ENCODE assay signal across 8 cellular contexts in genomic region chr2:59888015-59888414, GRCh38.
DNase-seq lines count a peak whose midpoint lies in the region; ATAC-seq and TF ChIP-seq lines count a peak whose summit lies in the region.

No MANE protein-coding gene starts in this region.

- no peak overlapping the region for H2AFZ ChIP-seq in osteoblast (ENCODE audit: low read length)

- H3K9me3 ChIP-seq in osteoblast (ENCODE audit: low read depth, low read length) (no peaks in the 10 kb centered on the region), WERI-Rb-1 (ENCODE audit: severe bottlenecking) (no peaks in the 10 kb centered on the region)

- TF ChIP-seq CTCF in GM13977 (IDR thresholded peaks at IDR 0.05; ENCODE audit: extremely low read depth, insufficient read depth, missing control alignments), result no peak
- TF ChIP-seq CTCF in osteoblast (IDR thresholded peaks at IDR 0.05; ENCODE audit: extremely low read depth, low read depth, low read length), result no peak
- TF ChIP-seq CTCF in WERI-Rb-1 (IDR thresholded peaks at IDR 0.05; ENCODE audit: low read depth, low read length), result no peak

- H3K4me2 ChIP-seq in osteoblast (ENCODE audit: insufficient read depth, low read length), result no peak overlapping the region

- peak; percentile 56 for DNase-seq in GM13977 (ENCODE audit: low spot score)
- peak; percentile 7 for DNase-seq in NAMALWA (ENCODE audit: low spot score)
- DNase-seq in effector CD8-positive, alpha-beta T cell (lab: John Stamatoyannopoulos, UW), result peak; percentile 24
- DNase-seq in osteoblast (ENCODE audit: insufficient read length, low spot score, missing footprints), result no peak
- no peak for DNase-seq in midbrain (lab: John Stamatoyannopoulos, UW)
- DNase-seq in dedifferentiated amniotic fluid mesenchymal stem cell (ENCODE audit: extremely low spot score), result no peak
- DNase-seq in WERI-Rb-1, result no peak

- H3K4me3 ChIP-seq in osteoblast (ENCODE audit: insufficient read depth, low read length) (no peak overlapping the region), WERI-Rb-1 (ENCODE audit: low read depth, low read length) (no peak overlapping the region)

- no peaks in the 10 kb centered on the region for H4K20me1 ChIP-seq in osteoblast (ENCODE audit: insufficient read depth, low read length)

- no peaks in the 10 kb centered on the region for H3K4me1 ChIP-seq in osteoblast (ENCODE audit: insufficient read depth, low read length)

- in situ Hi-C loops in GM13977 (cut with MboI; ENCODE audit: low pct_unique_long_range_greater_than_20kb, low sequenced_read_pairs, unreplicated experiment), result no loop called here

- H3K36me3 ChIP-seq in osteoblast (ENCODE audit: insufficient read depth, low read length) (no peaks in the 10 kb centered on the region), WERI-Rb-1 (no peaks in the 10 kb centered on the region)

- H3K27me3 ChIP-seq in osteoblast (ENCODE audit: insufficient read depth, low read length) (no peaks in the 10 kb centered on the region), WERI-Rb-1 (ENCODE audit: insufficient read depth, low read depth, severe bottlenecking) (no peaks in the 10 kb centered on the region)

- H3K27ac ChIP-seq in osteoblast (ENCODE audit: low read depth, low read length) (no peak overlapping the region), WERI-Rb-1 (no peak overlapping the region)

- ATAC-seq in GM21619 (IDR thresholded peaks at IDR 0.05; ENCODE audit: unreplicated experiment), result peak; percentile 93

- no peaks in the 10 kb centered on the region for H3K79me2 ChIP-seq in osteoblast (ENCODE audit: insufficient read depth, low read length)

Comparison
In these comparisons a context has a peak if more than half of its experiments do, and no peak if none do; other contexts are left out.
1. DNase-seq: peak in GM13977 (single experiment), NAMALWA (single experiment) and effector CD8-positive, alpha-beta T cell (single experiment); none in osteoblast (single experiment), midbrain (single experiment), dedifferentiated amniotic fluid mesenchymal stem cell (single experiment) and WERI-Rb-1 (single experiment).